20 cellular contexts compared by ENCODE assay signal in the genomic region with DNA sequence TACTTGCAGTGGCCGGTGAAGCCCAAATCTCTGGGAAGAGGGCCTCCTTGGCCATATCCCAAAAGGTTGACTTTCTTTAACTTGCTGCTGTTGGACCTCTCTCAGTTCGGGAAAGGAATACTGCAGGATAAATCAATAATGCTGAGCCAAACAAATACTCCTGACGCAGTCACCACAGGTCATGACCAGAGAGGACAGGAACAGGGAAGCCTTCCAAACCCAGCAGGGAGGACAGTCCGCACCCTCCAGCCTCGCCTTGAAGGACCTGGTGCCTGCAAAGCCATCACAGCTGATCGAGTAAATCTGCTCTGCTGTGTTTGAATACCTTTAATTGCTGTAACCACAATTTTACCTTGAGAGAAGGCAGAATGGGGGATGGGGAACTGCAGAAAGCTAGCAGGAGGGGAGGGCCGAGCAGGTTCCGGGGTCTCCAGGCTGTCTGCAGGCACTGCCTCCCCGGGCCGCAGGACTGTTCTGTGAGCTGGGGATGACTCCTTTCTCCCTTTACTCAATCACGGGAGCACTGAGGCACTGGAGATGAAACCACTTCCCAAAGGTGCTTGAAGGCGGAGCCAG. TPM values are rescaled to one million over a fixed set of nuclear protein-coding genes. Genes with fewer than 3 reads are reported as not detected.
A peak's percentile ranks its signal among the peaks of the same experiment; 100 is the strongest.
DNase-seq lines count a peak whose midpoint lies in the region; ATAC-seq and TF ChIP-seq lines count a peak whose summit lies in the region.
"Had no signal": no experiment of that assay in that cellular context is flagged by ENCODE, and none has a peak within 500 bp of the region (broad histone marks: within the 10 kb centered on the region; RNA-seq: fewer than 3 reads in every experiment).

No MANE protein-coding gene starts in this region.

- H3K27ac ChIP-seq in body of pancreas (no peak overlapping the region), psoas muscle (no peak overlapping the region)
- H3K27ac ChIP-seq: KMS-11, RWPE1 had no signal

- peaks cover 9% of the 10 kb centered on the region for H3K4me1 ChIP-seq in body of pancreas
- H3K4me1 ChIP-seq in psoas muscle: no peaks in the 10 kb centered on the region

- TF ChIP-seq POLR2A in body of pancreas (IDR thresholded peaks at IDR 0.05): no peak

- 36 to 40% methylated on average over 6 to 12 of the region's 12 CpGs for WGBS in body of pancreas, 2 donors
- 77 to 83% (median 78%) methylated on average over 12 of the region's 12 CpGs for WGBS in psoas muscle, 3 donors

- H3K4me3 ChIP-seq in LNCaP clone FGC (ENCODE audit: low read depth, low read length): no peak overlapping the region
- H3K4me3 ChIP-seq in body of pancreas: no peak overlapping the region
- H3K4me3 ChIP-seq in psoas muscle: no peak overlapping the region

- no peak for TF ChIP-seq CTCF in LNCaP clone FGC (IDR thresholded peaks at IDR 0.05; ENCODE audit: control insufficient read depth, extremely low read depth, insufficient read depth)
- no peak for TF ChIP-seq CTCF in body of pancreas (IDR thresholded peaks at IDR 0.05)
- TF ChIP-seq CTCF in psoas muscle (IDR thresholded peaks at IDR 0.05): no peak

- intact Hi-C loops in body of pancreas (cut with DNase I) (no loop called here), posterior vena cava (cut with DNase I) (no loop called here), psoas muscle (cut with DNase I) (no loop called here)

- H3K36me3 ChIP-seq in body of pancreas (replicated peaks in 1 of 2; ENCODE audit: insufficient read depth in 1 of 2, low read depth in 2 of 2) (no peaks in the 10 kb centered on the region), psoas muscle (ENCODE audit: insufficient read depth in 1 of 2, low read depth in 1 of 2) (no peaks in the 10 kb centered on the region)

- peak; percentile 77 for ATAC-seq in body of pancreas
- no peak for ATAC-seq in HG03045 (IDR thresholded peaks at IDR 0.05; ENCODE audit: unreplicated experiment)
- ATAC-seq in psoas muscle: no peak
- no peak for ATAC-seq in HG02981 (IDR thresholded peaks at IDR 0.05; ENCODE audit: unreplicated experiment)
- ATAC-seq: SK-N-SH treated with all-trans-retinoic acid at 6 μM for 48 hours had no signal

- H3K27me3 ChIP-seq in body of pancreas (no peaks in the 10 kb centered on the region), psoas muscle (ENCODE audit: insufficient read depth in 3 of 3, low read length in 2 of 3) (peaks cover 0 to 18% (median 0%) of the 10 kb centered on the region in 3 donors)

- H3K9me3 ChIP-seq in body of pancreas: no peaks in the 10 kb centered on the region
- H3K9me3 ChIP-seq in psoas muscle: no peaks in the 10 kb centered on the region

- DNase-seq in NCI-H748 (lab: John Stamatoyannopoulos, UW; ENCODE audit: unreplicated experiment) (peak; percentile 17), NCI-H748 treated with DMSO at 0.1 percent for 48 hours (lab: John Stamatoyannopoulos, UW) (no peak), LNCaP clone FGC (ENCODE audit: low read depth) (peak; percentile 51), body of pancreas (peak in 1 of 4 donors; percentile 39), posterior vena cava (ENCODE audit: low spot score) (peak; percentile 41), psoas muscle (no peak)
- DNase-seq: 8988T; CD4-positive, CD25-positive, alpha-beta regulatory T cell; COR-L47; DMS 273 treated with DMSO at 0.1 percent for 48 hours; GF-D8; NCI-H146; NCI-H2081; NCI-H82; SIG-M5 had no signal

RNA-seq across cellular contexts. Expression of a gene that starts 20.8 kb away (rescaled TPM):
- total RNA-seq in body of pancreas (10 to 100 TPM; 47.0 to 79.8 TPM), posterior vena cava (10 to 100 TPM; 25.2 to 27.3 TPM), psoas muscle (10 to 100 TPM in 1 of 4 donors, 1 to 10 TPM in 3; 4.0 to 11.1 (median 6.6) TPM)
- polyA plus RNA-seq in psoas muscle: 10 to 100 TPM in 1 of 3 donors, 1 to 10 TPM in 2; 5.3 to 20.0 (median 9.5) TPM

Comparison
In these comparisons a context has a peak if more than half of its experiments do, and no peak if none do; other contexts are left out.
1. DNase-seq: peak in NCI-H748 (single experiment), LNCaP clone FGC (single experiment) and posterior vena cava (single experiment); none in NCI-H748 treated with DMSO at 0.1 percent for 48 hours (single experiment) and psoas muscle (0 of 2).